Comparison of ENCODE assay signal across 32 cellular contexts in the genomic region with DNA sequence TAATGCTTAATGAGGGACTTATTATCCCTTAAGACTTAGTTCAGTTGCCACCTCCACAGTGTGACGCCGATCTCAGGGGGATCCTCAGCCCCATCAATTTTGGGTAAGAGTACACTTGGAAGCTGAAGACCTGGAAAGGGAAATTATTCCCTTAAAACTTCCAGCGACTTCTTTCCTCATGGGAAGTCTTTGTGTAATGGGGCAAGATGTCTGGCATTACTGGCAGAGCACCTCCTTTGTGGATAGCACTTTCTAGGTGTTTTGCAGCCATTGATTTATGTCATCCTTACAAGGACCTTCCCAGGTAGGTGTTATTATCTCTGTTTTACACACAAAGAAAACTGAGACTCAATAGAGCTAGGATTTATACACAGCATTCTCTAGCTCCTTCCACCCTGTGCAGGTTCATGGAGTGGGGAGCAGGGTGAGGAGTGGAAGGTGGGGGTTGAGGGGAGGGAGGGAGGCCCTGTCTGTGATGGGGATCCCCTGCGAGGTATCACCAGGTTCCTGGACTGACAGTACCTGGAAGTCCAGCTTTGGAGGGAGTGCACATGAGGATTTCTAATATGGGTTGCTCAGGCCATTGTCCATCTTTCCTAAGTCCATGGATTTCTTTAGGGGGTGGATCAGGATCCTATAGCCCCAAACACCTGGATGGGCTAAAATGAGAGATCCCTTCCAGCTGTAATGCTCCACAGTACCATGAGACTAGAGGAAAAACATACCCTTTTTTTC.
"Had no signal": no experiment of that assay in that cellular context is flagged by ENCODE, and none has a peak within 500 bp of the region (broad histone marks: within the 10 kb centered on the region; RNA-seq: fewer than 3 reads in every experiment).

No MANE protein-coding gene starts in this region.

- H3K27me3 ChIP-seq: ascending aorta, brain microvascular endothelial cell had no signal

- H3K4me1 ChIP-seq: ascending aorta, gastroesophageal sphincter had no signal

- H3K9me3 ChIP-seq: ascending aorta, esophagus squamous epithelium, gastroesophageal sphincter had no signal

- H3K4me3 ChIP-seq: ascending aorta, coronary artery, dorsolateral prefrontal cortex, esophagus squamous epithelium, gastroesophageal sphincter had no signal

- H3K27ac Mint-ChIP-seq: activated CD4-positive, alpha-beta memory T cell treated with anti-CD3 and anti-CD28 coated beads for 36 hours; activated CD4-positive, alpha-beta T cell treated with anti-CD3 and anti-CD28 coated beads for 36 hours; activated CD4-positive, alpha-beta T cell treated with anti-CD3 and anti-CD28 coated beads, Interleukin-2, amount 10 ng/mL, durations not matched to agents 24 days and 14 days; activated CD8-positive, alpha-beta memory T cell treated with anti-CD3 and anti-CD28 coated beads, Interleukin-2, amount 10 ng/mL, durations not matched to agents 7 days and 5 days; activated CD8-positive, alpha-beta T cell treated with anti-CD3 and anti-CD28 coated beads, Interleukin-2, amount 10 ng/mL, durations not matched to agents 7 days and 5 days; activated naive CD4-positive, alpha-beta T cell treated with anti-CD3 and anti-CD28 coated beads for 36 hours; activated naive CD4-positive, alpha-beta T cell treated with anti-CD3 and anti-CD28 coated beads, Interleukin-2, amount 50 U/mL, for 72 hours; activated naive CD8-positive, alpha-beta T cell treated with anti-CD3 and anti-CD28 coated beads, Interleukin-2, amount 10 ng/mL, durations not matched to agents 7 days and 5 days; activated T-helper 1 cell treated with anti-CD3 and anti-CD28 coated beads, Interleukin-12 subunit alpha, Interleukin-12 subunit beta, Interleukin-2, Interleukin-4 antibody, amounts not matched to agents 30 ng/mL and 10 ng/mL and 1 ng/mL, durations not matched to agents 14 hours and 24 hours and 36 hours; activated T-helper 2 cell treated with anti-CD3 and anti-CD28 coated beads, Interferon-gamma antibody, Interleukin-2, Interleukin-4, amounts not matched to agents 10 μg/mL and 5 μg/mL and 100 μg/mL, durations not matched to agents 14 hours and 24 hours and 36 hours; dendritic cell treated with granulocyte-macrophage colony-stimulating factor and Interleukin-4, amounts not matched to agents 40 ng/mL and 50 ng/mL, for 4 days; effector memory CD8-positive, alpha-beta T cell had no signal

- ATAC-seq: activated CD4-positive, alpha-beta T cell treated with anti-CD3 and anti-CD28 coated beads for 36 hours; activated CD8-positive, alpha-beta memory T cell treated with anti-CD3 and anti-CD28 coated beads, Interleukin-2, amount 10 ng/mL, durations not matched to agents 7 days and 5 days; activated CD8-positive, alpha-beta T cell treated with anti-CD3 and anti-CD28 coated beads, Interleukin-2, amount 10 ng/mL, durations not matched to agents 7 days and 5 days; activated naive CD4-positive, alpha-beta T cell treated with anti-CD3 and anti-CD28 coated beads, Interleukin-2, amount 50 U/mL, for 72 hours; effector memory CD8-positive, alpha-beta T cell; gastroesophageal sphincter had no signal

- DNase-seq: activated CD4-positive, alpha-beta memory T cell treated with anti-CD3 and anti-CD28 coated beads for 36 hours; activated CD4-positive, alpha-beta T cell treated with anti-CD3 and anti-CD28 coated beads for 36 hours; activated CD4-positive, alpha-beta T cell treated with anti-CD3 and anti-CD28 coated beads, Interleukin-2, amount 10 ng/mL, durations not matched to agents 24 days and 14 days; activated CD4-positive, CD25-positive, alpha-beta regulatory T cell; activated CD4-positive, CD25-positive, alpha-beta regulatory T cell treated with anti-CD3 and anti-CD28 coated beads, Interleukin-2, amount 50 U/mL, for 72 hours; activated CD8-positive, alpha-beta memory T cell treated with anti-CD3 and anti-CD28 coated beads, Interleukin-2, amount 10 ng/mL, durations not matched to agents 7 days and 5 days; activated CD8-positive, alpha-beta memory T cell treated with anti-CD3 and anti-CD28 coated beads, Interleukin-2, amount 50 U/mL, for 4 hours; activated CD8-positive, alpha-beta T cell treated with anti-CD3 and anti-CD28 coated beads, Interleukin-2, amount 10 ng/mL, durations not matched to agents 7 days and 5 days; activated effector memory CD4-positive, alpha-beta T cell treated with anti-CD3 and anti-CD28 coated beads, Interleukin-2, amount 50 U/mL, for 16 hours; activated naive CD4-positive, alpha-beta T cell treated with anti-CD3 and anti-CD28 coated beads for 36 hours; activated naive CD8-positive, alpha-beta T cell treated with anti-CD3 and anti-CD28 coated beads, Interleukin-2, amount 10 ng/mL, durations not matched to agents 7 days and 5 days; activated T-cell treated with anti-CD3 and anti-CD28 coated beads, Interleukin-2, amount 50 U/mL, for 1 hour; activated T-cell treated with anti-CD3 and anti-CD28 coated beads, Interleukin-2, amount 50 U/mL, for 48 hours; brain microvascular endothelial cell; effector memory CD8-positive, alpha-beta T cell; esophagus squamous epithelium; foreskin melanocyte; T-helper 1 cell; T-helper 2 cell had no signal

- H3K36me3 ChIP-seq: ascending aorta, brain microvascular endothelial cell, esophagus squamous epithelium, gastroesophageal sphincter had no signal

- H3K4me1 Mint-ChIP-seq: activated CD4-positive, alpha-beta T cell treated with anti-CD3 and anti-CD28 coated beads, Interleukin-2, amount 10 ng/mL, durations not matched to agents 24 days and 14 days; activated CD8-positive, alpha-beta memory T cell treated with anti-CD3 and anti-CD28 coated beads, Interleukin-2, amount 10 ng/mL, durations not matched to agents 7 days and 5 days; activated naive CD8-positive, alpha-beta T cell treated with anti-CD3 and anti-CD28 coated beads, Interleukin-2, amount 10 ng/mL, durations not matched to agents 7 days and 5 days; central memory CD8-positive, alpha-beta T cell had no signal

- H3K4me3 Mint-ChIP-seq: activated CD4-positive, alpha-beta memory T cell treated with anti-CD3 and anti-CD28 coated beads for 36 hours; activated CD4-positive, alpha-beta T cell treated with anti-CD3 and anti-CD28 coated beads for 36 hours; activated CD4-positive, alpha-beta T cell treated with anti-CD3 and anti-CD28 coated beads, Interleukin-2, amount 10 ng/mL, durations not matched to agents 24 days and 14 days; activated CD8-positive, alpha-beta memory T cell treated with anti-CD3 and anti-CD28 coated beads, Interleukin-2, amount 10 ng/mL, durations not matched to agents 7 days and 5 days; activated CD8-positive, alpha-beta T cell treated with anti-CD3 and anti-CD28 coated beads, Interleukin-2, amount 10 ng/mL, durations not matched to agents 7 days and 5 days; activated naive CD4-positive, alpha-beta T cell treated with anti-CD3 and anti-CD28 coated beads for 36 hours; activated naive CD8-positive, alpha-beta T cell treated with anti-CD3 and anti-CD28 coated beads, Interleukin-2, amount 10 ng/mL, durations not matched to agents 7 days and 5 days; activated T-helper 1 cell treated with anti-CD3 and anti-CD28 coated beads, Interleukin-12 subunit alpha, Interleukin-12 subunit beta, Interleukin-2, Interleukin-4 antibody, amounts not matched to agents 30 ng/mL and 10 ng/mL and 1 ng/mL, durations not matched to agents 14 hours and 24 hours and 36 hours; central memory CD8-positive, alpha-beta T cell; dendritic cell treated with granulocyte-macrophage colony-stimulating factor and Interleukin-4, amounts not matched to agents 40 ng/mL and 50 ng/mL, for 4 days; effector memory CD8-positive, alpha-beta T cell had no signal

- H3K36me3 Mint-ChIP-seq: activated CD4-positive, alpha-beta memory T cell treated with anti-CD3 and anti-CD28 coated beads for 36 hours; activated CD8-positive, alpha-beta memory T cell treated with anti-CD3 and anti-CD28 coated beads, Interleukin-2, amount 10 ng/mL, durations not matched to agents 7 days and 5 days; activated naive CD4-positive, alpha-beta T cell treated with anti-CD3 and anti-CD28 coated beads, Interleukin-2, amount 50 U/mL, for 72 hours; activated naive CD8-positive, alpha-beta T cell treated with anti-CD3 and anti-CD28 coated beads, Interleukin-2, amount 10 ng/mL, durations not matched to agents 7 days and 5 days had no signal

- H3K9me3 Mint-ChIP-seq: activated CD4-positive, alpha-beta memory T cell treated with anti-CD3 and anti-CD28 coated beads for 36 hours; activated CD4-positive, alpha-beta T cell treated with anti-CD3 and anti-CD28 coated beads, Interleukin-2, amount 10 ng/mL, durations not matched to agents 24 days and 14 days; activated naive CD4-positive, alpha-beta T cell treated with anti-CD3 and anti-CD28 coated beads for 36 hours; activated naive CD4-positive, alpha-beta T cell treated with anti-CD3 and anti-CD28 coated beads, Interleukin-2, amount 50 U/mL, for 72 hours; activated naive CD8-positive, alpha-beta T cell treated with anti-CD3 and anti-CD28 coated beads, Interleukin-2, amount 10 ng/mL, durations not matched to agents 7 days and 5 days; activated T-helper 1 cell treated with anti-CD3 and anti-CD28 coated beads, Interleukin-12 subunit alpha, Interleukin-12 subunit beta, Interleukin-2, Interleukin-4 antibody, amounts not matched to agents 30 ng/mL and 10 ng/mL and 1 ng/mL, durations not matched to agents 14 hours and 24 hours and 36 hours; activated T-helper 2 cell treated with anti-CD3 and anti-CD28 coated beads, Interferon-gamma antibody, Interleukin-2, Interleukin-4, amounts not matched to agents 10 μg/mL and 5 μg/mL and 100 μg/mL, durations not matched to agents 14 hours and 24 hours and 36 hours; central memory CD8-positive, alpha-beta T cell; dendritic cell treated with granulocyte-macrophage colony-stimulating factor and Interleukin-4, amounts not matched to agents 40 ng/mL and 50 ng/mL, for 4 days had no signal

- H3K27ac ChIP-seq: ascending aorta, brain microvascular endothelial cell, coronary artery, dorsolateral prefrontal cortex, epithelial cell of prostate, esophagus squamous epithelium, gastroesophageal sphincter had no signal

- FAIRE-seq: bronchial epithelial cell, endometrium, endothelial cell of umbilical vein had no signal
